In the genomic region with DNA sequence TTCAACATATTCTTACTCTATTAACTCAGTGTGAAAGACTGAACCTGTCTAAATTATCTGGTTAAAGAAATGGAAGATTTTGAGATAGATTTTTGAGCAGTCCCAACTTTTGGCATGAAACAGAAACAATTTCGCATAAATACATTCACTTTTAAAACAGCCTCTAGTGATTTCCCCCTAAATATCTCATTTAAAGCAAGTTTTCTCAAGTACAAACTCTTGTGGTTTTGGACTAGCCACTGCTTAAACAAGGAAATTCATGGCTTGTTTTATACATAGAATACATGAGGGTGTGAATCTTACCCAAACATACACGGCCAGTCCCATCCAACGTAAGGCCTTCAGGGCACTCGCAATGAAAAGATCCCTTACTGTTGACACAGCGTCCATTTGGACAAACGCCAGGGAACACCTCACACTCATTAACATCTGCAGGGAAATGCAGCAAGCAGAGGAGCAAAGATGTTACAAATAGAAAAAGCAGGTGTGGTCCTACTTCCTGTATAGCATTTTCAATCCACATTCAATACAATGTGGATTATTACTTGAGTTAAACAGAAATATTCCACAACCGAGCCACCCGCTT, we compare ENCODE assay signal across 11 cellular contexts.
DNase-seq lines count a peak whose midpoint lies in the region; ATAC-seq and TF ChIP-seq lines count a peak whose summit lies in the region.
"Had no signal": no experiment of that assay in that cellular context is flagged by ENCODE, and none has a peak within 500 bp of the region (broad histone marks: within the 10 kb centered on the region; RNA-seq: fewer than 3 reads in every experiment).

No MANE protein-coding gene starts in this region.

- no peaks in the 10 kb centered on the region for H3K9me3 Mint-ChIP-seq in type B pancreatic cell
- H3K9me3 Mint-ChIP-seq: stimulated activated effector memory CD8-positive, alpha-beta T cell treated with anti-CD3 and anti-CD28 coated beads, Interleukin-12 subunit alpha, Interleukin-12 subunit beta, amount 100 ng/mL, for 72 hours had no signal

- peak in 5 of 8 donors; percentile 37 to 55 (median 49) for ATAC-seq in heart right ventricle
- no peak for ATAC-seq in HG02938 (IDR thresholded peaks at IDR 0.05; ENCODE audit: unreplicated experiment)
- ATAC-seq: stimulated activated effector memory CD8-positive, alpha-beta T cell treated with anti-CD3 and anti-CD28 coated beads, Interleukin-12 subunit alpha, Interleukin-12 subunit beta, amount 100 ng/mL, for 72 hours had no signal

- peaks cover 17% of the 10 kb centered on the region for H3K4me1 Mint-ChIP-seq in type B pancreatic cell (ENCODE audit: unreplicated experiment)
- H3K4me1 Mint-ChIP-seq: stimulated activated effector memory CD8-positive, alpha-beta T cell treated with anti-CD3 and anti-CD28 coated beads, Interleukin-12 subunit alpha, Interleukin-12 subunit beta, amount 100 ng/mL, for 72 hours had no signal

- TF ChIP-seq CTCF in heart right ventricle (IDR thresholded peaks at IDR 0.05) (no peak), colonic mucosa (IDR thresholded peaks at IDR 0.05) (no peak), type B pancreatic cell (conservative IDR thresholded peaks at IDR 0.05) (no peak)

- peaks cover 0 to 23% (median 0%) of the 10 kb centered on the region in 9 donors for H3K4me1 ChIP-seq in heart right ventricle
- H3K4me1 ChIP-seq in colonic mucosa: no peaks in the 10 kb centered on the region

- peak overlapping the region; percentile 30 for H3K4me3 Mint-ChIP-seq in type B pancreatic cell
- H3K4me3 Mint-ChIP-seq: stimulated activated effector memory CD8-positive, alpha-beta T cell treated with anti-CD3 and anti-CD28 coated beads, Interleukin-12 subunit alpha, Interleukin-12 subunit beta, amount 100 ng/mL, for 72 hours had no signal

- no peaks in the 10 kb centered on the region for H3K27me3 ChIP-seq in heart right ventricle
- H3K27me3 ChIP-seq in colonic mucosa: no peaks in the 10 kb centered on the region
- no peaks in the 10 kb centered on the region for H3K27me3 ChIP-seq in H7 (ENCODE audit: control insufficient read depth, insufficient read depth, low read length)

- intact Hi-C loops in heart right ventricle (cut with DNase I) (loop anchor here in 1 of 10 donors (10.0 kb wide), 1 partner anchor 146 kb away; no protein-coding TSS in a partner anchor), cardiac septum (cut with DNase I) (no loop called here), colonic mucosa (cut with DNase I) (no loop called here)

- peak overlapping the region; percentile 70 for H3K27ac Mint-ChIP-seq in type B pancreatic cell
- H3K27ac Mint-ChIP-seq: stimulated activated effector memory CD8-positive, alpha-beta T cell treated with anti-CD3 and anti-CD28 coated beads, Interleukin-12 subunit alpha, Interleukin-12 subunit beta, amount 100 ng/mL, for 72 hours had no signal

- DNase-seq in heart right ventricle (peak in 1 of 2 donors; percentile 27), cardiac septum (ENCODE audit: low spot score) (no peak), NCI-H510A (lab: John Stamatoyannopoulos, UW) (peak; percentile 74), colonic mucosa (peak; percentile 85), type B pancreatic cell (ENCODE audit: extremely low spot score, unreplicated experiment) (no peak), H7 (no peak), activated T-cell treated with anti-CD3 and anti-CD28 coated beads for 4 hours (no peak)
- DNase-seq: OCI-M1 had no signal

- H3K9ac ChIP-seq in colonic mucosa (ENCODE audit: low read depth in 2 of 2, low read length in 2 of 2): no peak overlapping the region
- H3K9ac ChIP-seq: KMS-11 had no signal

- no peaks in the 10 kb centered on the region for H3K27me3 Mint-ChIP-seq in type B pancreatic cell

- WGBS in heart right ventricle, 2 donors: 47 to 48% methylated on average over 8 of the region's 8 CpGs

- H3K36me3 Mint-ChIP-seq in type B pancreatic cell: peaks cover 36% of the 10 kb centered on the region
- H3K36me3 Mint-ChIP-seq: stimulated activated effector memory CD8-positive, alpha-beta T cell treated with anti-CD3 and anti-CD28 coated beads, Interleukin-12 subunit alpha, Interleukin-12 subunit beta, amount 100 ng/mL, for 72 hours had no signal

- no peak overlapping the region for H3K4me3 ChIP-seq in heart right ventricle
- no peak overlapping the region for H3K4me3 ChIP-seq in colonic mucosa
- no peak overlapping the region for H3K4me3 ChIP-seq in H7 (ENCODE audit: insufficient read depth, low read depth, low read length)

- no peaks in the 10 kb centered on the region for H3K9me3 ChIP-seq in heart right ventricle
- H3K9me3 ChIP-seq in colonic mucosa: no peaks in the 10 kb centered on the region

- peak overlapping the region in 1 of 10 donors; percentile 1 for H3K27ac ChIP-seq in heart right ventricle
- peak overlapping the region; percentile 18 for H3K27ac ChIP-seq in colonic mucosa
- H3K27ac ChIP-seq: KMS-11 had no signal

- peaks cover 0 to 12% (median 0%) of the 10 kb centered on the region in 9 donors for H3K36me3 ChIP-seq in heart right ventricle
- no peaks in the 10 kb centered on the region for H3K36me3 ChIP-seq in colonic mucosa
- H3K36me3 ChIP-seq in H7 (replicated peaks; ENCODE audit: control insufficient read depth, insufficient read depth, low read length): no peaks in the 10 kb centered on the region

Comparison
In these comparisons a context has a peak if more than half of its experiments do, and no peak if none do; other contexts are left out.
1. DNase-seq: peak in NCI-H510A (single experiment) and colonic mucosa (single experiment); none in cardiac septum (single experiment), type B pancreatic cell (single experiment), H7 (single experiment) and activated T-cell treated with anti-CD3 and anti-CD28 coated beads for 4 hours (single experiment).